Comparison of ENCODE assay signal across 11 cellular contexts in the genomic region with DNA sequence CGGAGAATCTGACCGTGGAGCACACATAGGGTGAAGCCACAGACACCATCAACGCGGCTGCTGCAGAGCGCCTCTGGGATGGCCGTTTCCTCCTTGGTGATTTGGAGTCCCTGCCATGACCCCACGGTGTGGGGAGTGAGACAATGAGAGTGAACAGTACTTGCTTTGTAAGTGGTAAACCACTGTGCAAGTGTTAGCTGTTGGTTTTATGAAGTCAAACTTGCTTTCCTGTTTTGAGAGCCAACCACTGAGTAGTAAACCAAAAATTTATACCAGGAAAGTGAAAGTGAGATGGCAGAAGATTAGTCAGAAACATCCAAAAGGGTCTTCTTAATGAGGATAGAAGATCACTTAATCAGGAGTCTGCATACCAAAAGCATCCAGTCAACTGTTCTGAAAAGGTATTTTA.
A peak's percentile ranks its signal among the peaks of the same experiment; 100 is the strongest.
DNase-seq lines count a peak whose midpoint lies in the region; ATAC-seq and TF ChIP-seq lines count a peak whose summit lies in the region.
"Had no signal": no experiment of that assay in that cellular context is flagged by ENCODE, and none has a peak within 500 bp of the region (broad histone marks: within the 10 kb centered on the region; RNA-seq: fewer than 3 reads in every experiment).

No MANE protein-coding gene starts in this region.

- peak overlapping the region in 1 of 4 donors; percentile 32 for H3K4me3 Mint-ChIP-seq in CD4-positive, CD25-positive, alpha-beta regulatory T cell
- H3K4me3 Mint-ChIP-seq in GM23338, result no peak overlapping the region

- H3K4me2 ChIP-seq in GM23338, result no peak overlapping the region

- no peak overlapping the region for H2AFZ ChIP-seq in GM23338

- peak; percentile 45 to 65 for ATAC-seq in CD4-positive, CD25-positive, alpha-beta regulatory T cell (ENCODE audit: low read depth in 2 of 2)
- peak; percentile 65 for ATAC-seq in GM21619 (IDR thresholded peaks at IDR 0.05; ENCODE audit: unreplicated experiment)
- ATAC-seq in GM21717 (IDR thresholded peaks at IDR 0.05; ENCODE audit: unreplicated experiment), result no peak
- ATAC-seq in GM23338, result no peak
- ATAC-seq: right lobe of liver had no signal

- no peaks in the 10 kb centered on the region for H3K36me3 ChIP-seq in CD4-positive, CD25-positive, alpha-beta regulatory T cell (ENCODE audit: control insufficient read depth, insufficient read depth, low read length)
- H3K36me3 ChIP-seq in GM23338 (ENCODE audit: insufficient read depth), result no peaks in the 10 kb centered on the region
- H3K36me3 ChIP-seq: right lobe of liver, vagina had no signal

- H3K4me1 ChIP-seq in CD4-positive, CD25-positive, alpha-beta regulatory T cell (ENCODE audit: control insufficient read depth, insufficient read depth, low read length, poor library complexity, severe bottlenecking), result peaks cover 8% of the 10 kb centered on the region
- H3K4me1 ChIP-seq in GM23338 (ENCODE audit: insufficient read depth), result peaks cover 4% of the 10 kb centered on the region; the same call in 1 of the 2 replicates
- H3K4me1 ChIP-seq: right lobe of liver had no signal

- no peaks in the 10 kb centered on the region for H3K9me3 Mint-ChIP-seq in CD4-positive, CD25-positive, alpha-beta regulatory T cell
- no peaks in the 10 kb centered on the region for H3K9me3 Mint-ChIP-seq in GM23338

- H3K79me2 ChIP-seq in GM23338 (replicated peaks; ENCODE audit: insufficient read depth), result no peaks in the 10 kb centered on the region

- no peaks in the 10 kb centered on the region for H3K27me3 ChIP-seq in CD4-positive, CD25-positive, alpha-beta regulatory T cell (ENCODE audit: control insufficient read depth, insufficient read depth, low read length)
- H3K27me3 ChIP-seq in GM23338 (ENCODE audit: insufficient read depth), result no peaks in the 10 kb centered on the region
- H3K27me3 ChIP-seq: right lobe of liver, vagina had no signal

- H3K4me3 ChIP-seq in CD4-positive, CD25-positive, alpha-beta regulatory T cell (ENCODE audit: low read depth, low read length), result no peak overlapping the region
- H3K4me3 ChIP-seq in GM23338, result no peak overlapping the region
- H3K4me3 ChIP-seq: right lobe of liver, vagina had no signal

- no peaks in the 10 kb centered on the region for H4K20me1 ChIP-seq in GM23338 (replicated peaks; ENCODE audit: insufficient read depth)

- H3K36me3 Mint-ChIP-seq in CD4-positive, CD25-positive, alpha-beta regulatory T cell, result peaks cover 7% of the 10 kb centered on the region
- H3K36me3 Mint-ChIP-seq in GM23338 (ENCODE audit: low read depth), result no peaks in the 10 kb centered on the region

- H3K27me3 Mint-ChIP-seq in CD4-positive, CD25-positive, alpha-beta regulatory T cell, result no peaks in the 10 kb centered on the region
- H3K27me3 Mint-ChIP-seq in GM23338 (ENCODE audit: insufficient read depth, low read depth, poor library complexity), result no peaks in the 10 kb centered on the region

- no peaks in the 10 kb centered on the region for H3F3A ChIP-seq in GM23338 (replicated peaks; ENCODE audit: low read depth)

- H3K4me1 Mint-ChIP-seq in CD4-positive, CD25-positive, alpha-beta regulatory T cell, result peaks cover 18 to 50% (median 31%) of the 10 kb centered on the region in 4 donors
- peaks cover 3% of the 10 kb centered on the region; the same call in 1 of the 3 replicates for H3K4me1 Mint-ChIP-seq in GM23338

- TF ChIP-seq CTCF in GM23338 (conservative IDR thresholded peaks at IDR 0.05; ENCODE audit: low read depth in 2 of 2), result no peak

- H3K9me2 ChIP-seq in GM23338 (ENCODE audit: insufficient read depth), result no peaks in the 10 kb centered on the region

- peak overlapping the region; percentile 56 to 87 (median 81) for H3K27ac Mint-ChIP-seq in CD4-positive, CD25-positive, alpha-beta regulatory T cell
- no peak overlapping the region for H3K27ac Mint-ChIP-seq in GM23338

- DNase-seq in CD4-positive, CD25-positive, alpha-beta regulatory T cell, result peak in 1 of 3 donors; percentile 22
- peak; percentile 33 to 41 for DNase-seq in activated CD4-positive, alpha-beta T cell treated with anti-CD3 and anti-CD28 coated beads, Interleukin-2, amount 50 U/mL, for 48 hours
- DNase-seq in fibroblast of peridontal ligament (ENCODE audit: extremely low read depth), result peak; percentile 33
- no peak for DNase-seq in GM23338 (ENCODE audit: low spot score)
- DNase-seq in DMS53 treated with DMSO at 0.1 percent for 48 hours (lab: John Stamatoyannopoulos, UW; ENCODE audit: unreplicated experiment), result no peak
- DNase-seq in inferior parietal cortex (ENCODE audit: extremely low spot score), result no peak
- DNase-seq: islet precursor cell, right lobe of liver had no signal

- no peaks in the 10 kb centered on the region for H3K9me3 ChIP-seq in CD4-positive, CD25-positive, alpha-beta regulatory T cell (ENCODE audit: control insufficient read depth in 2 of 2, low read length in 2 of 2)
- H3K9me3 ChIP-seq: right lobe of liver, vagina had no signal

- no peak overlapping the region for H3K27ac ChIP-seq in CD4-positive, CD25-positive, alpha-beta regulatory T cell (ENCODE audit: insufficient read depth, low read length, poor library complexity, severe bottlenecking)
- no peak overlapping the region for H3K27ac ChIP-seq in GM23338 (ENCODE audit: low read depth)
- H3K27ac ChIP-seq: right lobe of liver, vagina had no signal

TF ChIP-seq in GM23338, 12 proteins besides CTCF, POLR2A, EP300 and RAD21 (continues in another document):
- TF ChIP-seq, protein P1, sequence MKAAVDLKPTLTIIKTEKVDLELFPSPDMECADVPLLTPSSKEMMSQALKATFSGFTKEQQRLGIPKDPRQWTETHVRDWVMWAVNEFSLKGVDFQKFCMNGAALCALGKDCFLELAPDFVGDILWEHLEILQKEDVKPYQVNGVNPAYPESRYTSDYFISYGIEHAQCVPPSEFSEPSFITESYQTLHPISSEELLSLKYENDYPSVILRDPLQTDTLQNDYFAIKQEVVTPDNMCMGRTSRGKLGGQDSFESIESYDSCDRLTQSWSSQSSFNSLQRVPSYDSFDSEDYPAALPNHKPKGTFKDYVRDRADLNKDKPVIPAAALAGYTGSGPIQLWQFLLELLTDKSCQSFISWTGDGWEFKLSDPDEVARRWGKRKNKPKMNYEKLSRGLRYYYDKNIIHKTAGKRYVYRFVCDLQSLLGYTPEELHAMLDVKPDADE (IDR thresholded peaks at IDR 0.05), result no peak
- TF ChIP-seq CREB1 (CRISPR knock-in tag; IDR thresholded peaks at IDR 0.05; ENCODE audit: low read depth) (no peak), NANOG (IDR thresholded peaks at IDR 0.05; ENCODE audit: borderline replicate concordance) (no peak), JUNB (IDR thresholded peaks at IDR 0.05; ENCODE audit: unreplicated experiment) (no peak), EZH2 (IDR thresholded peaks at IDR 0.05; ENCODE audit: low read depth, unreplicated experiment) (no peak), ZNF331 (CRISPR knock-in tag; IDR thresholded peaks at IDR 0.05; ENCODE audit: low read depth) (no peak), STAT1 (IDR thresholded peaks at IDR 0.05; ENCODE audit: unreplicated experiment) (no peak)
- TF ChIP-seq, protein P2, sequence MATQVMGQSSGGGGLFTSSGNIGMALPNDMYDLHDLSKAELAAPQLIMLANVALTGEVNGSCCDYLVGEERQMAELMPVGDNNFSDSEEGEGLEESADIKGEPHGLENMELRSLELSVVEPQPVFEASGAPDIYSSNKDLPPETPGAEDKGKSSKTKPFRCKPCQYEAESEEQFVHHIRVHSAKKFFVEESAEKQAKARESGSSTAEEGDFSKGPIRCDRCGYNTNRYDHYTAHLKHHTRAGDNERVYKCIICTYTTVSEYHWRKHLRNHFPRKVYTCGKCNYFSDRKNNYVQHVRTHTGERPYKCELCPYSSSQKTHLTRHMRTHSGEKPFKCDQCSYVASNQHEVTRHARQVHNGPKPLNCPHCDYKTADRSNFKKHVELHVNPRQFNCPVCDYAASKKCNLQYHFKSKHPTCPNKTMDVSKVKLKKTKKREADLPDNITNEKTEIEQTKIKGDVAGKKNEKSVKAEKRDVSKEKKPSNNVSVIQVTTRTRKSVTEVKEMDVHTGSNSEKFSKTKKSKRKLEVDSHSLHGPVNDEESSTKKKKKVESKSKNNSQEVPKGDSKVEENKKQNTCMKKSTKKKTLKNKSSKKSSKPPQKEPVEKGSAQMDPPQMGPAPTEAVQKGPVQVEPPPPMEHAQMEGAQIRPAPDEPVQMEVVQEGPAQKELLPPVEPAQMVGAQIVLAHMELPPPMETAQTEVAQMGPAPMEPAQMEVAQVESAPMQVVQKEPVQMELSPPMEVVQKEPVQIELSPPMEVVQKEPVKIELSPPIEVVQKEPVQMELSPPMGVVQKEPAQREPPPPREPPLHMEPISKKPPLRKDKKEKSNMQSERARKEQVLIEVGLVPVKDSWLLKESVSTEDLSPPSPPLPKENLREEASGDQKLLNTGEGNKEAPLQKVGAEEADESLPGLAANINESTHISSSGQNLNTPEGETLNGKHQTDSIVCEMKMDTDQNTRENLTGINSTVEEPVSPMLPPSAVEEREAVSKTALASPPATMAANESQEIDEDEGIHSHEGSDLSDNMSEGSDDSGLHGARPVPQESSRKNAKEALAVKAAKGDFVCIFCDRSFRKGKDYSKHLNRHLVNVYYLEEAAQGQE (IDR thresholded peaks at IDR 0.05; ENCODE audit: unreplicated experiment), result no peak

Comparison
In these comparisons a context has a peak if more than half of its experiments do, and no peak if none do; other contexts are left out.
1. ATAC-seq: peak in CD4-positive, CD25-positive, alpha-beta regulatory T cell (2 of 2) and GM21619 (single experiment); none in GM21717 (single experiment) and GM23338 (single experiment).
2. DNase-seq: peak in activated CD4-positive, alpha-beta T cell treated with anti-CD3 and anti-CD28 coated beads, Interleukin-2, amount 50 U/mL, for 48 hours (2 of 2) and fibroblast of peridontal ligament (single experiment); none in GM23338 (single experiment), DMS53 treated with DMSO at 0.1 percent for 48 hours (single experiment) and inferior parietal cortex (single experiment).